8 cellular contexts compared by ENCODE assay signal in the genomic region with DNA sequence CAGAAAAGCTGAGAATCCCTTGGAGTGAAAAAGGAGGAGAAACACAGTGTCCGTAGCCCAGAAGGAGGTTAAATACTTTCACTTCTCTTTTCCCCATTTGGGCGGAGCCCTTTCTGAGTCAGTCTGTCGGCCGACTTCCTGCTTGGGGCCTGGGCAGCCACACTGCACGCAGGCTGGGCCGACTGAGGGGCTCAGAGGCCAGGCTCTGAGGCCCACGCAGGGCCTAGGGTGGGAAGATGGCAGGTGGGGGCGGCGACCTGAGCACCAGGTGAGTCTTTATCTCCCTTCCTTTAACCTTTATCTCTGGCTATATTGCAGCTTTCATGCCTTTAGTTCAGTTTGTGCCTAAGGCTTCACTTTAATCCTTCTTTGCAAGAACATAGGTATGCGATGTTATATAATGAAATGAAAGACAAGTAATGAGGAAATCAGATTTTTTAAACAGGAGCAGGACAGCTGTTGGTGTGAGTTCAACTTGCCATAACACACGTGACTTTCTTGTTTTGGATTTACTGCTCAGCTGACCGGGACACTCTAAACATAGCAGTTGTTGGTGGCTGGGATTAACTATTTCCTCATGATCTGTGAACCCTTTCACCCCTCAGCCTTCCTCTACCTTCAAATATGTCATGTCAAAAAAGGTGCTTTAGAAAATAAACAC. TPM values are rescaled to one million over a fixed set of nuclear protein-coding genes. Genes with fewer than 3 reads are reported as not detected.
DNase-seq lines count a peak whose midpoint lies in the region; ATAC-seq and TF ChIP-seq lines count a peak whose summit lies in the region.

Gene SP100 (plus strand): TSS at position 141 of the 661 bp plus-strand sequence. CDS start 96 bp downstream, at position 237.

- H3K9me3 Mint-ChIP-seq in activated CD4-positive, alpha-beta memory T cell treated with anti-CD3 and anti-CD28 coated beads for 36 hours = no peaks in the 10 kb centered on the region

- H3K9me3 ChIP-seq in HCT116 (ENCODE audit: control insufficient read depth in 1 of 2, insufficient read depth in 1 of 2, low read depth in 1 of 2, low read length in 2 of 2) = no peaks in the 10 kb centered on the region
- no peaks in the 10 kb centered on the region for H3K9me3 ChIP-seq in effector memory CD4-positive, alpha-beta T cell (ENCODE audit: control insufficient read depth, low read length)

- TF ChIP-seq RAD21 in HCT116 (IDR thresholded peaks at IDR 0.05; ENCODE audit: low read depth) = no peak

- H3K4me3 ChIP-seq in GM06990 (replicated peaks; ENCODE audit: low read depth, low read length) = peak within 1 kb of the TSS; percentile 97
- H3K4me3 ChIP-seq in HCT116 (replicated peaks in 1 of 2; ENCODE audit: low read depth in 1 of 2, low read length in 2 of 2) = peak within 1 kb of the TSS; percentile 47 to 79
- H3K4me3 ChIP-seq in NB4 (ENCODE audit: low read depth, low read length) = peak within 1 kb of the TSS; percentile 96
- H3K4me3 ChIP-seq in effector memory CD4-positive, alpha-beta T cell (ENCODE audit: insufficient read depth, low read depth, low read length, poor library complexity, severe bottlenecking) = peak within 1 kb of the TSS; percentile 75

- peak within 1 kb of the TSS; percentile 75 for H2AFZ ChIP-seq in HCT116 (ENCODE audit: low read depth, low read length, poor library complexity, severe bottlenecking)

- intact Hi-C loops in HCT116 (cut with micrococcal nuclease) = loop anchor here (10.0 kb wide), 1 partner anchor 379 kb away; no protein-coding TSS in a partner anchor
- intact Hi-C loops in activated CD4-positive, alpha-beta memory T cell treated with anti-CD3 and anti-CD28 coated beads for 36 hours (cut with micrococcal nuclease) = loop anchor here (2.0 to 10.0 kb wide), 9 partner anchors 25 to 494 kb away; partner anchors contain the start of genes CAB39, FBXO36, SP140L and TRIP12

- peak within 1 kb of the TSS; percentile 92 for H3K4me3 Mint-ChIP-seq in activated CD4-positive, alpha-beta memory T cell treated with anti-CD3 and anti-CD28 coated beads for 36 hours

- ATAC-seq in HCT116 = peak; percentile 71
- ATAC-seq in stimulated activated naive CD8-positive, alpha-beta T cell treated with anti-CD3 and anti-CD28 coated beads, Interleukin-15, Interleukin-2, amounts not matched to agents 100 U/mL and 50 U/mL, for 24 hours = peak; percentile 88

- peak within 1 kb of the TSS; percentile 95 for H3K4me2 ChIP-seq in HCT116 (ENCODE audit: low read length)

- H3K27ac Mint-ChIP-seq in activated CD4-positive, alpha-beta memory T cell treated with anti-CD3 and anti-CD28 coated beads for 36 hours = peak within 1 kb of the TSS; percentile 98

- DNase-seq in GM06990 (ENCODE audit: extremely low read depth, insufficient read length) (peak; percentile 84), HCT116 (ENCODE audit: low read depth, low spot score) (peak; percentile 28), NB4 (ENCODE audit: low read depth) (peak; percentile 94), myocyte (ENCODE audit: low read depth) (peak; percentile 81), NCI-H2227 (lab: John Stamatoyannopoulos, UW; ENCODE audit: unreplicated experiment) (no peak)
- DNase-seq in activated CD4-positive, alpha-beta memory T cell treated with anti-CD3 and anti-CD28 coated beads for 36 hours = peak; percentile 86
- peak; percentile 63 to 73 (median 65) for DNase-seq in effector memory CD4-positive, alpha-beta T cell
- peak; percentile 80 for DNase-seq in stimulated activated naive CD8-positive, alpha-beta T cell treated with anti-CD3 and anti-CD28 coated beads, Interleukin-15, Interleukin-2, amounts not matched to agents 100 U/mL and 50 U/mL, for 24 hours

- no peaks in the 10 kb centered on the region for H3K36me3 ChIP-seq in GM06990 (ENCODE audit: control insufficient read depth, insufficient read depth, low read length)
- H3K36me3 ChIP-seq in HCT116 (ENCODE audit: control insufficient read depth in 1 of 2, insufficient read depth in 2 of 2, low read length in 2 of 2) = no peaks in the 10 kb centered on the region
- H3K36me3 ChIP-seq in effector memory CD4-positive, alpha-beta T cell (ENCODE audit: control insufficient read depth, insufficient read depth, low read length) = no peaks in the 10 kb centered on the region

- POLR2A ChIA-PET in HCT116 (lab: Charles Lee) = no interaction called here
- POLR2A ChIA-PET in activated CD4-positive, alpha-beta memory T cell treated with anti-CD3 and anti-CD28 coated beads for 36 hours (lab: Charles Lee) = interaction anchor here (1.1 to 1.3 kb wide), 3 partner anchors 68 to 196 kb away, joined by 3 to 4 read pairs (median 4); partner anchors contain the start of gene SP110

- H3K4me1 Mint-ChIP-seq in activated CD4-positive, alpha-beta memory T cell treated with anti-CD3 and anti-CD28 coated beads for 36 hours (ENCODE audit: low read depth) = peaks cover 66% of the 10 kb centered on the region

- H3K79me2 ChIP-seq in HCT116 (ENCODE audit: insufficient read depth, low read length) = peaks cover 21% of the 10 kb centered on the region

- no peaks in the 10 kb centered on the region for H4K20me1 ChIP-seq in HCT116 (ENCODE audit: insufficient read depth)

- peaks cover 10 to 42% of the 10 kb centered on the region in 2 experiments for H3K4me1 ChIP-seq in HCT116 (ENCODE audit: control insufficient read depth in 1 of 2, insufficient read depth in 2 of 2, low read length in 2 of 2)
- H3K4me1 ChIP-seq in effector memory CD4-positive, alpha-beta T cell (ENCODE audit: control insufficient read depth, insufficient read depth, low read length, poor library complexity, severe bottlenecking) = peaks cover 48% of the 10 kb centered on the region

- TF ChIP-seq POLR2A in HCT116 (IDR thresholded peaks at IDR 0.05; ENCODE audit: borderline replicate concordance, extremely low read depth, insufficient read depth, insufficient read length) (peak; percentile 54), NB4 (IDR thresholded peaks at IDR 0.05; ENCODE audit: extremely low read depth, insufficient read length) (peak; percentile 49)

- peak within 1 kb of the TSS; percentile 66 for H3K9ac ChIP-seq in HCT116 (ENCODE audit: low read length)

- peak within 1 kb of the TSS; percentile 53 for H3K27ac ChIP-seq in HCT116 (ENCODE audit: low read depth, low read length)
- peak within 1 kb of the TSS; percentile 93 for H3K27ac ChIP-seq in effector memory CD4-positive, alpha-beta T cell (ENCODE audit: insufficient read depth, low read length, poor library complexity, severe bottlenecking)

- H3K36me3 Mint-ChIP-seq in activated CD4-positive, alpha-beta memory T cell treated with anti-CD3 and anti-CD28 coated beads for 36 hours = peaks cover 28% of the 10 kb centered on the region

- CTCF ChIA-PET in HCT116 (lab: Charles Lee) = interaction anchor here (1.0 kb wide), 1 partner anchor 93 kb away, joined by 3 read pairs; no protein-coding TSS in a partner anchor
- CTCF ChIA-PET in activated CD4-positive, alpha-beta memory T cell treated with anti-CD3 and anti-CD28 coated beads for 36 hours (lab: Charles Lee) = no interaction called here

- H3K27me3 Mint-ChIP-seq in activated CD4-positive, alpha-beta memory T cell treated with anti-CD3 and anti-CD28 coated beads for 36 hours = no peaks in the 10 kb centered on the region

- RAD21 ChIA-PET in HCT116 (lab: Charles Lee; ENCODE audit: low non-redundant PET in 1 of 2, low total read pairs in 2 of 2, uncharacterized antibody in 2 of 2, unreplicated experiment in 2 of 2) = no interaction called here

- no peaks in the 10 kb centered on the region for H3K9me2 ChIP-seq in HCT116 (ENCODE audit: insufficient read depth)

- no peaks in the 10 kb centered on the region for H3K27me3 ChIP-seq in GM06990 (replicated peaks; ENCODE audit: control insufficient read depth, insufficient read depth, low read length)
- no peaks in the 10 kb centered on the region for H3K27me3 ChIP-seq in HCT116 (ENCODE audit: insufficient read depth, low read length)
- H3K27me3 ChIP-seq in effector memory CD4-positive, alpha-beta T cell (replicated peaks; ENCODE audit: control insufficient read depth, insufficient read depth, low read length, poor library complexity, severe bottlenecking) = no peaks in the 10 kb centered on the region

- no peak for TF ChIP-seq CTCF in GM06990 (IDR thresholded peaks at IDR 0.05; ENCODE audit: insufficient read depth, low read length, poor library complexity, severe bottlenecking)
- TF ChIP-seq CTCF in HCT116 (IDR thresholded peaks at IDR 0.05 in 2 of 3, conservative IDR thresholded peaks at IDR 0.05 in 1 of 3; ENCODE audit: borderline replicate concordance in 1 of 3, insufficient read depth in 1 of 3, low read depth in 2 of 3, low read length in 2 of 3) = no peak
- no peak for TF ChIP-seq CTCF in NB4 (IDR thresholded peaks at IDR 0.05; ENCODE audit: low read depth, low read length)

- BruUV-seq in HCT116 (replicated peaks; lab: Mats Ljungman, UMichigan) = TSS peak; percentile 57

TF ChIP-seq in HCT116, 20 proteins besides CTCF, POLR2A, EP300 and RAD21:
- TF ChIP-seq ZNF274 (IDR thresholded peaks at IDR 0.05; ENCODE audit: low read depth, low read length) = no peak
- no peak for TF ChIP-seq SRF (IDR thresholded peaks at IDR 0.05; ENCODE audit: low read depth)
- 0 out of 2 replicates have a peak, but pooled peaks have one; percentile 43 for TF ChIP-seq FOSL1 (IDR thresholded peaks at IDR 0.05; ENCODE audit: low read depth)
- TF ChIP-seq POLR2AphosphoS5 (IDR thresholded peaks at IDR 0.05; ENCODE audit: low read depth, low read length) = peak; percentile 88
- peak; percentile 56 for TF ChIP-seq YY1 (IDR thresholded peaks at IDR 0.05; ENCODE audit: extremely low read depth, insufficient replicate concordance, low read depth, low read length)
- TF ChIP-seq JUND (IDR thresholded peaks at IDR 0.05) = peak; percentile 40; the same call in 1 of the 2 replicates
- peak; percentile 42 for TF ChIP-seq MAX (IDR thresholded peaks at IDR 0.05)
- TF ChIP-seq ZFX (IDR thresholded peaks at IDR 0.05) = peak; percentile 83
- TF ChIP-seq ELF1 (IDR thresholded peaks at IDR 0.05; ENCODE audit: borderline replicate concordance, low read depth) = peak; percentile 51; the same call in 1 of the 2 replicates

RNA-seq across cellular contexts. Expression of gene SP100, which starts in this region (rescaled TPM):
- total RNA-seq in HCT116 (2021; ENCODE audit: unreplicated experiment) (48.1 TPM), myocyte (55.3 and 92.6 TPM in 2 replicates)
- polyA plus RNA-seq in HCT116 (2012) = 25.3 and 27.0 TPM in 2 replicates
- 100 to 1,000 TPM; 152 to 157 TPM for total RNA-seq in activated CD4-positive, alpha-beta memory T cell treated with anti-CD3 and anti-CD28 coated beads for 36 hours
- polyA plus RNA-seq in myocyte (2012) = 31.1 TPM
